In the genomic region with DNA sequence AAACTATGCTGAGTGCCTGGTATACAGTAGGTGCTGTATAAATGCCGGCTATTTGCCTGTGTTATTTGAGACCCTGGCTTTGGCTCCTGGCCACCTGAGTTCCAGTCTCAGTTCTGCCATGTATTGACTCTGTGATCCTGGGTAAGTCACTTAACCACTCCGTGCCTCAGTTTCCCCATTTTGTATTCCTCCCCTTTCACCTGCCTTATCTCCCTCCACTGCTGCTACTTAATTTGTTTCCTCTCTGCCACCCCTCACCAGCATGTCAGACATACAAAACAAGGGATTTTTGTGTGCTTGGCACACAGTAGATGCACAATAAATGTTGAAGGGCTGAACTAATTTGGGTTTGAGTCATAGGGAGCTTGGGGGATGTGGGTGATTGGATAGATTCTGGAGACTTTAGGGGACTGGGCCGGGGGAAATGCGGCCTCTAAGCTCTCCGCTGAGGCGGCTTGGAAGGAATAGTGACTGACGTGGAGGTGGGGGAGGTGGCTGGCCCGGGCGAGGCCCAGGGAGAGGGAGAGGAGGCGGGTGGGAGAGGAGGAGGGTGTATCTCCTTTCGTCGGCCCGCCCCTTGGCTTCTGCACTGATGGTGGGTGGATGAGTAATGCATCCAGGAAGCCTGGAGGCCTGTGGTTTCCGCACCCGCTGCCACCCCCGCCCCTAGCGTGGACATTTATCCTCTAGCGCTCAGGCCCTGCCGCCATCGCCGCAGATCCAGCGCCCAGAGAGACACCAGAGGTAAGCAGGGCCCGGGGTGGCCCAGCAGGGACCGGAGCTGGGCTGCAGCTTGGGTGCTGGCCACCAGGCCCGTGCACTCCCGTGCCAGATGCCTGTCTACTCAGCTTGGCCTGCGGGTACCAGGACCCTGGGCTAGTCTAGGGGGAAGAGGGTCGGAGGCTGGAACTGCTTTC, we compare ENCODE assay signal across 9 cellular contexts. TPM values are rescaled to one million over a fixed set of nuclear protein-coding genes. Genes with fewer than 3 reads are reported as not detected.
DNase-seq lines count a peak whose midpoint lies in the region; ATAC-seq and TF ChIP-seq lines count a peak whose summit lies in the region.
"Had no signal": no experiment of that assay in that cellular context is flagged by ENCODE, and none has a peak within 500 bp of the region (broad histone marks: within the 10 kb centered on the region; RNA-seq: fewer than 3 reads in every experiment).

TSS of gene TIMP1 (plus strand) at position 706 of the 917 bp plus-strand sequence. CDS start 980 bp downstream, outside the sequence.

- H2AFZ ChIP-seq in neural progenitor cell (replicated peaks): no peak within 1 kb of the TSS

- no peaks in the 10 kb centered on the region for H3K79me2 ChIP-seq in neural progenitor cell (ENCODE audit: low read depth)

- intact Hi-C loops in stomach (cut with DNase I; ENCODE audit: low total_unique reads): no loop called here

- DNase-seq in AG09309 (ENCODE audit: low read depth) (peak; percentile 67), GM19240 (ENCODE audit: insufficient read length, low spot score) (peak; percentile 61), SHP77 (lab: John Stamatoyannopoulos, UW) (peak; percentile 37 to 41), activated gamma-delta T cell (lab: John Stamatoyannopoulos, UW) (peak; percentile 56), fibroblast of villous mesenchyme (ENCODE audit: low read depth) (peak; percentile 94), neural progenitor cell (ENCODE audit: low spot score) (peak; percentile 83), stomach (peak; percentile 71)

- H3K9me3 ChIP-seq in neural progenitor cell (ENCODE audit: low read depth) (no peaks in the 10 kb centered on the region), stomach (no peaks in the 10 kb centered on the region)

- H3K9me3 Mint-ChIP-seq in neural progenitor cell: peaks cover 18% of the 10 kb centered on the region

- peaks cover 4% of the 10 kb centered on the region for H3K36me3 Mint-ChIP-seq in neural progenitor cell

- 8 to 40% (median 13%) methylated on average over 9 to 28 of the region's 28 CpGs for WGBS in stomach, 5 donors

- peak within 1 kb of the TSS; percentile 65 for H3K4me3 Mint-ChIP-seq in neural progenitor cell

- no peak for TF ChIP-seq POLR2A in stomach (IDR thresholded peaks at IDR 0.05)

- peak; percentile 83 for ATAC-seq in HG03442 (IDR thresholded peaks at IDR 0.05; ENCODE audit: unreplicated experiment)

- peaks cover 10% of the 10 kb centered on the region for H3K27me3 Mint-ChIP-seq in neural progenitor cell (ENCODE audit: insufficient read depth, low read depth)

- H3K36me3 ChIP-seq in neural progenitor cell (no peaks in the 10 kb centered on the region), stomach (peaks cover 0 to 14% (median 8%) of the 10 kb centered on the region in 4 donors)

- H3K4me2 ChIP-seq in neural progenitor cell: peak within 1 kb of the TSS; percentile 68
- H3K4me2 ChIP-seq: KMS-11 had no signal

- peak within 1 kb of the TSS; percentile 11 for H3K27ac Mint-ChIP-seq in neural progenitor cell

- H4K20me1 ChIP-seq in neural progenitor cell (ENCODE audit: low read depth): no peaks in the 10 kb centered on the region

- TF ChIP-seq EP300 in stomach (IDR thresholded peaks at IDR 0.05): no peak

- H3K4me1 Mint-ChIP-seq in neural progenitor cell: peaks cover 10% of the 10 kb centered on the region

- no peaks in the 10 kb centered on the region for H3K4me1 ChIP-seq in neural progenitor cell
- peaks cover 0 to 37% (median 4%) of the 10 kb centered on the region in 4 donors for H3K4me1 ChIP-seq in stomach

- TF ChIP-seq CTCF in AG09309 (IDR thresholded peaks at IDR 0.05; ENCODE audit: control insufficient read depth, insufficient read depth, low read depth, low read length, missing control alignments) (no peak), fibroblast of villous mesenchyme (IDR thresholded peaks at IDR 0.05; ENCODE audit: insufficient read depth, low read depth, low read length) (no peak), neural progenitor cell (IDR thresholded peaks at IDR 0.05) (no peak), stomach (IDR thresholded peaks at IDR 0.05) (no peak)

- H3K27ac ChIP-seq in neural progenitor cell (no peak within 1 kb of the TSS), stomach (peak within 1 kb of the TSS; percentile 70 to 86 (median 81))
- H3K27ac ChIP-seq: KMS-11 had no signal

- H3F3A ChIP-seq in neural progenitor cell (ENCODE audit: low read depth): no peaks in the 10 kb centered on the region

- H3K9ac ChIP-seq in neural progenitor cell: peak within 1 kb of the TSS; percentile 25
- H3K9ac ChIP-seq: KMS-11 had no signal

- peak within 1 kb of the TSS; percentile 75 for H3K4me3 ChIP-seq in AG09309 (ENCODE audit: control insufficient read depth, low read depth, low read length)
- H3K4me3 ChIP-seq in fibroblast of villous mesenchyme (ENCODE audit: low read depth, low read length): peak within 1 kb of the TSS; percentile 76
- peak within 1 kb of the TSS; percentile 45 for H3K4me3 ChIP-seq in neural progenitor cell
- H3K4me3 ChIP-seq in stomach: peak within 1 kb of the TSS; percentile 33 to 48 (median 43)

- H3K27me3 ChIP-seq in neural progenitor cell: no peaks in the 10 kb centered on the region
- H3K27me3 ChIP-seq in stomach: no peaks in the 10 kb centered on the region

RNA-seq across cellular contexts. Expression of gene TIMP1, which starts in this region (rescaled TPM):
- total RNA-seq in fibroblast of villous mesenchyme: 331 and 493 TPM in 2 replicates
- total RNA-seq in neural progenitor cell (ENCODE audit: low replicate concordance): 21.6 and 40.5 TPM in 2 replicates
- 100 to 1,000 TPM in 1 of 5 donors, 10 to 100 TPM in 4; 40.0 to 159 (median 93.3) TPM for total RNA-seq in stomach
- 100 to 1,000 TPM in 2 of 3 donors, 10 to 100 TPM in 1; 86.0 to 237 (median 103) TPM for polyA plus RNA-seq in stomach

Comparison
In these comparisons a context has a peak if more than half of its experiments do, and no peak if none do; other contexts are left out.
1. DNase-seq: peak in every context shown above with its lines; median percentile 94 in fibroblast of villous mesenchyme; 83 in neural progenitor cell; 71 in stomach; 67 in AG09309; 61 in GM19240; 56 in activated gamma-delta T cell; 39 in SHP77.